In genomic region chr18:1475867-1476266, GRCh38 we compare ENCODE assay signal across 23 cellular contexts.
"Had no signal": no experiment of that assay in that cellular context is flagged by ENCODE, and none has a peak within 500 bp of the region (broad histone marks: within the 10 kb centered on the region; RNA-seq: fewer than 3 reads in every experiment).

No MANE protein-coding gene starts in this region.

- H3K4me3 ChIP-seq: neural progenitor cell, ovary, psoas muscle, right lobe of liver, sigmoid colon, stomach, tibial artery, transverse colon, upper lobe of right lung, vagina had no signal

- H3K9me3 ChIP-seq: ovary, psoas muscle, right lobe of liver, sigmoid colon, stomach, tibial artery, transverse colon, upper lobe of right lung, vagina had no signal

- H3K79me2 ChIP-seq: parathyroid adenoma had no signal

- H3K27me3 ChIP-seq: neural progenitor cell, ovary, right lobe of liver, sigmoid colon, stomach, tibial artery, transverse colon, upper lobe of right lung, vagina had no signal

- DNase-seq: natural killer cell; occipital lobe; ovary; posterior cingulate gyrus; psoas muscle; right cardiac atrium; right lobe of liver; sigmoid colon; small intestine; stimulated activated CD4-positive, alpha-beta T cell treated with anti-CD3 and anti-CD28 coated beads, Interleukin-15, amount 100 ng/mL, for 24 hours; stimulated activated CD4-positive, alpha-beta T cell treated with anti-CD3 and anti-CD28 coated beads, Interleukin-2, amount 100 ng/mL, for 24 hours; stimulated activated CD4-positive, alpha-beta T cell treated with anti-CD3 and anti-CD28 coated beads, Interleukin-2, amount 100 ng/mL, for 48 hours; stimulated activated CD4-positive, alpha-beta T cell treated with anti-CD3 and anti-CD28 coated beads, Interleukin-4, amount 100 ng/mL, for 24 hours; stimulated activated naive B cell treated with anti-CD40 and anti-IgM and Interleukin-4, amounts not matched to agents 10 μg/mL and 1 μg/mL and 100 μg/mL, for 72 hours; stimulated activated naive CD4-positive, alpha-beta T cell treated with Interleukin-2 at 50 U/mL for 16 hours; stomach; tibial artery; transverse colon; upper lobe of right lung had no signal

- H3K9ac ChIP-seq: neural progenitor cell, parathyroid adenoma had no signal

- H3K36me3 ChIP-seq: neural progenitor cell, ovary, right lobe of liver, sigmoid colon, stomach, tibial artery, transverse colon, upper lobe of right lung, vagina had no signal

- H2AFZ ChIP-seq: neural progenitor cell, parathyroid adenoma had no signal

- ATAC-seq: natural killer cell; psoas muscle; right cardiac atrium; right lobe of liver; stimulated activated effector memory CD8-positive, alpha-beta T cell treated with anti-CD3 and anti-CD28 coated beads, Interleukin-12 subunit alpha, Interleukin-12 subunit beta, amount 100 ng/mL, for 72 hours; stimulated activated naive B cell treated with anti-CD40 and anti-IgM and Interleukin-4, amounts not matched to agents 10 μg/mL and 1 μg/mL and 100 μg/mL, for 72 hours; upper lobe of right lung had no signal

- H3K4me2 ChIP-seq: neural progenitor cell had no signal

- H3K27ac ChIP-seq: neural progenitor cell, ovary, parathyroid adenoma, psoas muscle, right lobe of liver, sigmoid colon, stomach, tibial artery, transverse colon, upper lobe of right lung, vagina had no signal

- H3K4me1 ChIP-seq: neural progenitor cell, parathyroid adenoma, psoas muscle, right lobe of liver, sigmoid colon, stomach, tibial artery, transverse colon, upper lobe of right lung, vagina had no signal

- FAIRE-seq: small intestine had no signal
